In the genomic region with DNA sequence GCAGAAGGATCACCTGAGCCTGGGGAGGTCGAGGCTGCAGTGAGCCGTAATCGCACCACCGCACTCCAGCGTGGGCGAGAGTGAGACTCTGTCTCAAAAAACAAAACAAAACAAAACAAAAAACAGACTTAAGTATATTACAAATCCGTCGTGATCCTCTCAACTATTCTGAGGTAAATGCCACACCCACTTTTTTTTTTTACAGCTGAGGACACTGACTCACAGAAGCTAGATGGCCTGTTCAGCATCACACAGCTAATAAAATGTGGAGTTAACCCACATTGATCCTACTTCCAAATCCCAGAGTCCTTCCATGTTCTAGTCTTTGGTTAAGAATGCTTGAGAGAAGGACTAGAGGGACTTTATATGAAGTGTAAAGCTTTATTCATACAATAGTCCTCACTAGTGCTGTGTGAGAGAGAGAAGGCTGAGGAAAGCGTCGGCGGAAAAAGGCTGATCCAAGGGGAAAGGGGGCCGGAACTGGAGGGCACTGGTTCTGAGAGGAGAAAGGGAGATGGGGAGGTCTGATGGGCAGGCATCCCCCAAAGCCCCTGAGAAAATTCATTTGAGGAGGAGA, we compare ENCODE assay signal across 7 cellular contexts. TPM values are rescaled to one million over a fixed set of nuclear protein-coding genes. Genes with fewer than 3 reads are reported as not detected.
DNase-seq lines count a peak whose midpoint lies in the region; ATAC-seq and TF ChIP-seq lines count a peak whose summit lies in the region.

No MANE protein-coding gene starts in this region.

- CTCF ChIA-PET in naive thymus-derived CD4-positive, alpha-beta T cell (lab: Charles Lee): interaction anchor here (1.3 to 1.9 kb wide), 4 partner anchors 8 to 39 kb away, joined by 4 to 11 read pairs (median 5); a partner anchor contains a TSS

- no peaks in the 10 kb centered on the region for H3K27me3 ChIP-seq in naive thymus-derived CD4-positive, alpha-beta T cell (ENCODE audit: control insufficient read depth in 2 of 2, insufficient read depth in 2 of 2, low read length in 2 of 2)

- no peaks in the 10 kb centered on the region for H3K27me3 Mint-ChIP-seq in naive thymus-derived CD4-positive, alpha-beta T cell

- TF ChIP-seq CTCF in GM12875 (IDR thresholded peaks at IDR 0.05; ENCODE audit: borderline replicate concordance, insufficient read depth, low read depth, low read length) (no peak), choroid plexus epithelial cell (conservative IDR thresholded peaks at IDR 0.05; ENCODE audit: low read depth, low read length) (no peak)

- peaks cover 2 to 27% (median 4%) of the 10 kb centered on the region in 3 experiments for H3K36me3 ChIP-seq in naive thymus-derived CD4-positive, alpha-beta T cell (ENCODE audit: control insufficient read depth in 2 of 3, insufficient read depth in 3 of 3, low read length in 3 of 3)

- POLR2A ChIA-PET in naive thymus-derived CD4-positive, alpha-beta T cell (lab: Charles Lee): interaction anchor here (0.9 to 5.7 kb wide), 6 partner anchors 8 to 717 kb away, joined by 3 to 69 read pairs (median 4); a partner anchor contains a TSS

- DNase-seq in LoVo (ENCODE audit: low spot score): peak; percentile 46
- peak; percentile 18 for DNase-seq in choroid plexus epithelial cell (ENCODE audit: low read depth)
- peak in 1 of 9 donors; percentile 7 for DNase-seq in naive thymus-derived CD4-positive, alpha-beta T cell
- no peak for DNase-seq in NCI-H1048 (lab: John Stamatoyannopoulos, UW)

- H3K9me3 ChIP-seq in naive thymus-derived CD4-positive, alpha-beta T cell (ENCODE audit: control insufficient read depth in 2 of 3, low read length in 3 of 3): no peaks in the 10 kb centered on the region

- peaks cover 0 to 8% (median 4%) of the 10 kb centered on the region in 5 donors for H3K36me3 Mint-ChIP-seq in naive thymus-derived CD4-positive, alpha-beta T cell

- peak overlapping the region; percentile 90 to 98 (median 96) for H3K27ac Mint-ChIP-seq in naive thymus-derived CD4-positive, alpha-beta T cell

- peak overlapping the region; percentile 65 for H3K4me3 ChIP-seq in GM12875 (ENCODE audit: low read depth, low read length)
- H3K4me3 ChIP-seq in choroid plexus epithelial cell (ENCODE audit: low read depth, low read length): peak overlapping the region; percentile 98
- peak overlapping the region; percentile 81 for H3K4me3 ChIP-seq in naive thymus-derived CD4-positive, alpha-beta T cell (ENCODE audit: low read length)

- H3K4me1 ChIP-seq in naive thymus-derived CD4-positive, alpha-beta T cell (ENCODE audit: control insufficient read depth in 2 of 2, insufficient read depth in 2 of 2, low read length in 2 of 2): peaks cover 9 to 15% of the 10 kb centered on the region in 2 donors

- peak overlapping the region; percentile 88 to 100 (median 98) for H3K4me3 Mint-ChIP-seq in naive thymus-derived CD4-positive, alpha-beta T cell

- peak; percentile 3 for ATAC-seq in naive thymus-derived CD4-positive, alpha-beta T cell
- ATAC-seq in GM19455 (IDR thresholded peaks at IDR 0.05; ENCODE audit: unreplicated experiment) (no peak), HG02840 (IDR thresholded peaks at IDR 0.05; ENCODE audit: low FRiP score, unreplicated experiment) (no peak)

- H3K27ac ChIP-seq in naive thymus-derived CD4-positive, alpha-beta T cell (ENCODE audit: low read depth, low read length): peak overlapping the region; percentile 84

- H3K9me3 Mint-ChIP-seq in naive thymus-derived CD4-positive, alpha-beta T cell: no peaks in the 10 kb centered on the region

- intact Hi-C loops in naive thymus-derived CD4-positive, alpha-beta T cell (cut with micrococcal nuclease): loop anchor here (1.0 to 5.0 kb wide), 4 partner anchors 39 to 926 kb away; a partner anchor contains a TSS

- H3K4me1 Mint-ChIP-seq in naive thymus-derived CD4-positive, alpha-beta T cell: peaks cover 14 to 29% (median 24%) of the 10 kb centered on the region in 7 donors

RNA-seq across cellular contexts. Expression of a gene that starts 0.6 kb away (rescaled TPM):
- 10 to 100 TPM; 12.6 to 33.4 (median 28.3) TPM for total RNA-seq in naive thymus-derived CD4-positive, alpha-beta T cell
- polyA plus RNA-seq in naive thymus-derived CD4-positive, alpha-beta T cell: 10 to 100 TPM; 17.4 to 29.5 TPM

RNA-seq across cellular contexts. Expression of a gene that starts 0.7 kb away (rescaled TPM):
- 10 to 100 TPM; 18.9 to 28.1 (median 19.7) TPM for total RNA-seq in naive thymus-derived CD4-positive, alpha-beta T cell
- 1 to 10 TPM; 2.6 to 3.6 TPM for polyA plus RNA-seq in naive thymus-derived CD4-positive, alpha-beta T cell

RNA-seq across cellular contexts. Expression of a gene that starts 11.7 kb away (rescaled TPM):
- total RNA-seq in naive thymus-derived CD4-positive, alpha-beta T cell: 10 to 100 TPM; 21.4 to 62.0 (median 49.0) TPM
- polyA plus RNA-seq in naive thymus-derived CD4-positive, alpha-beta T cell: 10 to 100 TPM; 15.5 to 21.2 TPM

RNA-seq across cellular contexts. Expression of a gene that starts 11.7 kb away (rescaled TPM):
- 10 to 100 TPM; 38.7 to 49.8 (median 40.8) TPM for total RNA-seq in naive thymus-derived CD4-positive, alpha-beta T cell
- polyA plus RNA-seq in naive thymus-derived CD4-positive, alpha-beta T cell: 10 to 100 TPM in 1 of 2 donors, 1 to 10 TPM in 1; 6.0 to 14.3 TPM

RNA-seq across cellular contexts. Expression of a gene that starts 39.5 kb away (rescaled TPM):
- total RNA-seq in naive thymus-derived CD4-positive, alpha-beta T cell: 10 to 100 TPM; 18.7 to 35.8 (median 21.2) TPM
- 1 to 10 TPM; 3.6 to 9.8 TPM for polyA plus RNA-seq in naive thymus-derived CD4-positive, alpha-beta T cell
